In the genomic region with DNA sequence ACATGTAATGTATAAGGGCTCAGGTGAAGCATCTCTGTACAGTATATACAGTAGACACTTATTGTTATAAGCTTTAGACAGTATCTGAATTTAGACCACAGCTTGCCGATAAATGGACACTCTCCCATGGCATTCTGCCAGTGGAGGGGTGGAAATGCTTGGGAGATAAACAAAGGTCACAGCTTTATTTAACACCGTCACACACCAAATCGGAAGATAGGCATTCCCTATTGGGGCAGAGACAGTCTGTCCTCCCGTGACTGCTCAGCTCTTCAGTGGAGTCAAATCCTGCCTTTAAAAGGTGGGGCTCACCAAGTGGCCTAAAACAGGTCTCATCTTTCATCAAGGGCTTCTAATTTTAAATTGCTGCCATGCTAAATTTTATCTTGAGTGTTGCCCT, we compare ENCODE assay signal across 15 cellular contexts.
"Had no signal": no experiment of that assay in that cellular context is flagged by ENCODE, and none has a peak within 500 bp of the region (broad histone marks: within the 10 kb centered on the region; RNA-seq: fewer than 3 reads in every experiment).

No MANE protein-coding gene starts in this region.

- H3K27ac ChIP-seq: gastroesophageal sphincter, stomach, testis, upper lobe of right lung had no signal

- H3K36me3 ChIP-seq: gastroesophageal sphincter, stomach, upper lobe of right lung had no signal

- DNase-seq: activated CD4-positive, CD25-positive, alpha-beta regulatory T cell treated with anti-CD3 and anti-CD28 coated beads, Interleukin-2, amount 50 U/mL, for 72 hours; activated naive CD4-positive, alpha-beta T cell treated with anti-CD3 and anti-CD28 coated beads for 36 hours; activated naive CD8-positive, alpha-beta T cell treated with anti-CD3 and anti-CD28 coated beads, Interleukin-2, amount 50 U/mL, for 24 hours; aorta; endodermal cell; mammary epithelial cell; mucosa of descending colon; natural killer cell; stimulated activated CD4-positive, alpha-beta T cell treated with anti-CD3 and anti-CD28 coated beads, Interleukin-1b, Interleukin-23, amount 100 ng/mL, for 48 hours; stomach; testis; upper lobe of right lung had no signal

- H3K27me3 ChIP-seq: gastroesophageal sphincter, stomach, testis, upper lobe of right lung had no signal

- H3K9me3 ChIP-seq: gastroesophageal sphincter, mucosa of descending colon, stomach, testis, upper lobe of right lung had no signal

- H3K4me3 ChIP-seq: gastroesophageal sphincter, mucosa of descending colon, stomach, testis, upper lobe of right lung had no signal

- FAIRE-seq: islet of Langerhans had no signal

- ATAC-seq: activated naive CD8-positive, alpha-beta T cell treated with anti-CD3 and anti-CD28 coated beads, Interleukin-2, amount 50 U/mL, for 24 hours; gastroesophageal sphincter; mucosa of descending colon; natural killer cell; sciatic nerve; upper lobe of right lung had no signal

- H3K4me1 ChIP-seq: testis had no signal
